In the genomic region with DNA sequence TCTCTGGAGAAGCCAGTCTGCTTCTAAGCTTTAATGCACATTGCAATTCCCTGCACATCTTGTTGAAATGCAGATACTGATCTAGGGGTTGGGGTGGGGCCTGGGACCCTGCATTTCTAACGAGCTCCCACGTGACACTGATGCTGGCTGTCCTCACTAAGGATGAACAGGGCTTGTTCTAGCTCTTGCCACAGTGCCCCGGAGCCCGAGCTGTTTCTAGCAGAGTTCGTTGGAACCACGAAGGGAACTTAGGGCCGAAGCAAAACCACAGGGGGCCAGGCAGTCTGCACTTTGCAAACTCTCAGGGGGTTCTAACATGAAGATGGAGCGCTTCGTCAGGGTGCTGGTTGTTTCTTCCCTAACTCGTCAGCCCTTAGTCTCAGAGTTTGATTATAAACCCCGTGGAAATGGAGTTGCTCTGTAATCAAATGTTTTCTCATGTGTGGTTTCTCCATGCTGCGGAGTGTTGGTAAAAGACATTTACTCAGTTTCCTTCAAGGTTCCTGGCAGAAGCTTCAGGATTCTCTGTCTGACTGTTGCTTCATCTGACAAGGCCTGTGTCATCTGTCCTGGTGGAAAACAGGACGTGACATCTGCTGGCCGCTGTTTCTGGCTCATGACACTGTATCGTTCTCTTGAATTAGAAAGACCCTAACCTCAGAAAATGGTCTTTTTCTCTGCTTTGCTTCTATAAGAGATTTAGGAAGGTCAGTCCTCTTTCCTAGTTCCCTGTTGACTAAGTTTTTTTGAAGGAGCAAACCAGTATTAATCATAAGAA, we compare ENCODE assay signal across 18 cellular contexts.
"Had no signal": no experiment of that assay in that cellular context is flagged by ENCODE, and none has a peak within 500 bp of the region (broad histone marks: within the 10 kb centered on the region; RNA-seq: fewer than 3 reads in every experiment).

No MANE protein-coding gene starts in this region.

- H3K4me1 ChIP-seq: colonic mucosa, foreskin keratinocyte, lower lobe of right lung, suprapubic skin, thyroid gland had no signal

- FAIRE-seq: endothelial cell of umbilical vein, small intestine, urothelium cell line had no signal

- H3K9me3 ChIP-seq: colonic mucosa, lower lobe of right lung, neutrophil, suprapubic skin, thyroid gland had no signal

- H3K4me1 Mint-ChIP-seq: endodermal cell, memory B cell had no signal

- H3K36me3 ChIP-seq: colonic mucosa, lower lobe of right lung, neutrophil, suprapubic skin, thyroid gland had no signal

- H3K27ac ChIP-seq: colonic mucosa, foreskin keratinocyte, lower lobe of right lung, neutrophil, suprapubic skin, thyroid gland had no signal

- DNase-seq: colonic mucosa; effector CD4-positive, alpha-beta T cell; endodermal cell; erythroblast; foreskin keratinocyte; lower lobe of right lung; midbrain; small intestine; stimulated activated CD4-positive, alpha-beta T cell treated with anti-CD3 and anti-CD28 coated beads, Interleukin-2, amount 100 ng/mL, for 48 hours; stimulated activated naive CD8-positive, alpha-beta T cell treated with anti-CD3 and anti-CD28 coated beads, Interleukin-15, Interleukin-2, amounts not matched to agents 100 U/mL and 50 U/mL, for 24 hours; thyroid gland had no signal

- ATAC-seq: foreskin keratinocyte; lower lobe of right lung; natural killer cell treated with Interleukin-12 subunit alpha and Interleukin-12 subunit beta and Interleukin-15 and Interleukin-18, amount 100 ng/mL, for 72 hours; stimulated activated naive CD8-positive, alpha-beta T cell treated with anti-CD3 and anti-CD28 coated beads, Interleukin-15, Interleukin-2, amounts not matched to agents 100 U/mL and 50 U/mL, for 24 hours had no signal

- H3K27ac Mint-ChIP-seq: endodermal cell; memory B cell; natural killer cell treated with Interleukin-12 subunit alpha and Interleukin-12 subunit beta and Interleukin-15 and Interleukin-18, amount 100 ng/mL, for 72 hours; type B pancreatic cell had no signal

- H3K9me3 Mint-ChIP-seq: natural killer cell treated with Interleukin-12 subunit alpha and Interleukin-12 subunit beta and Interleukin-15 and Interleukin-18, amount 100 ng/mL, for 72 hours had no signal

- H3K4me3 Mint-ChIP-seq: endodermal cell; memory B cell; natural killer cell treated with Interleukin-12 subunit alpha and Interleukin-12 subunit beta and Interleukin-15 and Interleukin-18, amount 100 ng/mL, for 72 hours; type B pancreatic cell had no signal

- H3K36me3 Mint-ChIP-seq: memory B cell; natural killer cell treated with Interleukin-12 subunit alpha and Interleukin-12 subunit beta and Interleukin-15 and Interleukin-18, amount 100 ng/mL, for 72 hours; type B pancreatic cell had no signal

- H3K4me3 ChIP-seq: colonic mucosa, lower lobe of right lung, suprapubic skin, thyroid gland had no signal

- H3K27me3 ChIP-seq: colonic mucosa, foreskin keratinocyte, thyroid gland had no signal
